7 cellular contexts compared by ENCODE assay signal in genomic region chr6:114081730-114082129, GRCh38.
"Had no signal": no experiment of that assay in that cellular context is flagged by ENCODE, and none has a peak within 500 bp of the region (broad histone marks: within the 10 kb centered on the region; RNA-seq: fewer than 3 reads in every experiment).

No MANE protein-coding gene starts in this region.

- H3K27ac ChIP-seq: GM23248, HL-60 had no signal

- DNase-seq: GOT3, H9, HCEC 1CT, KG1 had no signal

- H3K9ac ChIP-seq: GM23248 had no signal

- H3K4me3 ChIP-seq: GM23248 had no signal

- FAIRE-seq: H54 had no signal

- H2AFZ ChIP-seq: GM23248 had no signal
